Comparison of ENCODE assay signal across 15 cellular contexts in the genomic region with DNA sequence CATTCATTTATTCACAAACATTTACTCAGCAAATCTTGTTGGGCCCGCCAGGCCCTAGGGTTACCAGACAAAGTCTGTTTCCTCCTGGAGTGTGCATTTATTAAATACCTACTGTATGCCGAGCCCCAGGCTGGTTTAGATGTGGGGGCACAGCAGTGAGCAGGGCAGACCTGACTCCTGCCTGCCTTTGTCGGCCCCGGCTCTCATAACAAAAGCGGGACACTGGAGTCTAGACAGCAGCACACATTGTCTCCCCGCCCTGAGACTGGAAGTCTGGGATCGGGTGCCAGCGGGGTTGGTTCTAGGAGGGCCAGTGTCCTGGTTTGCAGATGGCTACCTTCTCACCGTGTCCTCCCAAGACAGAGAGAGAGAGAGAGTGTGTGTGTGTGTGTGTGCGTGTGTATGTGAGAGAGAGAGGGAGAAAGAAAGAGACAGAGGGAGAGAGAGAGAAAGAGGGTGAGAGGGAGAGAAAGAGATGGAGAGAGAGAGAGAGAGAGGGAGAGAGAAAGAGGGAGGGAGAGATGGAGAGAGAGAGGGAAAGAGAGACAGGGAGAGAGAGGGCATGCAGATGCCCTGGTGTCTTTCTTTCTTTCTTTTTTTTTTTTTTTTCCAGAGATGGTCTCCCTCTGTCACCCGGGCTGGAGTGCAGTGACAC. TPM values are rescaled to one million over a fixed set of nuclear protein-coding genes. Genes with fewer than 3 reads are reported as not detected.
A peak's percentile ranks its signal among the peaks of the same experiment; 100 is the strongest.
DNase-seq lines count a peak whose midpoint lies in the region; TF ChIP-seq lines count a peak whose summit lies in the region.
"Had no signal": no experiment of that assay in that cellular context is flagged by ENCODE, and none has a peak within 500 bp of the region (broad histone marks: within the 10 kb centered on the region; RNA-seq: fewer than 3 reads in every experiment).

No MANE protein-coding gene starts in this region.

- intact Hi-C loops in activated naive CD4-positive, alpha-beta T cell treated with anti-CD3 and anti-CD28 coated beads for 36 hours (cut with micrococcal nuclease) = no loop called here

- H3K9me3 Mint-ChIP-seq in activated naive CD4-positive, alpha-beta T cell treated with anti-CD3 and anti-CD28 coated beads for 36 hours = no peaks in the 10 kb centered on the region
- H3K9me3 Mint-ChIP-seq in glutamatergic neuron (ENCODE audit: unreplicated experiment) (peaks cover 9% of the 10 kb centered on the region), type B pancreatic cell (no peaks in the 10 kb centered on the region)
- H3K9me3 Mint-ChIP-seq: activated naive CD8-positive, alpha-beta T cell treated with anti-CD3 and anti-CD28 coated beads for 36 hours; immature natural killer cell had no signal

- CTCF ChIA-PET in activated naive CD4-positive, alpha-beta T cell treated with anti-CD3 and anti-CD28 coated beads for 36 hours (lab: Charles Lee) = no interaction called here

- TF ChIP-seq CTCF in glutamatergic neuron (IDR thresholded peaks at IDR 0.05; ENCODE audit: partially characterized antibody, unreplicated experiment) (no peak), type B pancreatic cell (conservative IDR thresholded peaks at IDR 0.05) (no peak)

- H3K4me3 Mint-ChIP-seq in activated naive CD4-positive, alpha-beta T cell treated with anti-CD3 and anti-CD28 coated beads for 36 hours = no peak overlapping the region
- H3K4me3 Mint-ChIP-seq in glutamatergic neuron (ENCODE audit: unreplicated experiment) (no peak overlapping the region), type B pancreatic cell (no peak overlapping the region)
- H3K4me3 Mint-ChIP-seq: activated naive CD8-positive, alpha-beta T cell treated with anti-CD3 and anti-CD28 coated beads for 36 hours; immature natural killer cell had no signal

- no peaks in the 10 kb centered on the region for H3K36me3 Mint-ChIP-seq in activated naive CD4-positive, alpha-beta T cell treated with anti-CD3 and anti-CD28 coated beads for 36 hours (ENCODE audit: low read depth)
- H3K36me3 Mint-ChIP-seq in glutamatergic neuron (ENCODE audit: unreplicated experiment) (peaks cover 15% of the 10 kb centered on the region), type B pancreatic cell (no peaks in the 10 kb centered on the region)
- H3K36me3 Mint-ChIP-seq: activated naive CD8-positive, alpha-beta T cell treated with anti-CD3 and anti-CD28 coated beads for 36 hours; immature natural killer cell had no signal

- H3K27me3 Mint-ChIP-seq in activated naive CD4-positive, alpha-beta T cell treated with anti-CD3 and anti-CD28 coated beads for 36 hours (ENCODE audit: low read depth) = peaks cover 3% of the 10 kb centered on the region
- peaks cover 11% of the 10 kb centered on the region for H3K27me3 Mint-ChIP-seq in glutamatergic neuron (ENCODE audit: unreplicated experiment)
- H3K27me3 Mint-ChIP-seq in type B pancreatic cell = peaks cover 10% of the 10 kb centered on the region
- H3K27me3 Mint-ChIP-seq: activated naive CD8-positive, alpha-beta T cell treated with anti-CD3 and anti-CD28 coated beads for 36 hours had no signal

- DNase-seq in activated naive CD4-positive, alpha-beta T cell treated with anti-CD3 and anti-CD28 coated beads for 36 hours = peak; percentile 1
- DNase-seq in activated naive CD4-positive, alpha-beta T cell (lab: John Stamatoyannopoulos, UW) = no peak
- DNase-seq in RPMI8226 (peak; percentile 8), glutamatergic neuron (no peak), type B pancreatic cell (ENCODE audit: extremely low spot score, unreplicated experiment) (peak; percentile 39), putamen (ENCODE audit: low spot score) (no peak)
- DNase-seq in effector CD8-positive, alpha-beta T cell (lab: John Stamatoyannopoulos, UW) = no peak
- DNase-seq: activated naive CD8-positive, alpha-beta T cell treated with anti-CD3 and anti-CD28 coated beads for 36 hours; cortex of kidney; DMS 273 treated with DMSO at 0.1 percent for 48 hours; immature natural killer cell; NCI-H146; NCI-H2171 treated with DMSO at 0.1 percent for 48 hours; NCI-H526 treated with DMSO at 0.1 percent for 48 hours had no signal

- peaks cover 5% of the 10 kb centered on the region for H3K4me1 Mint-ChIP-seq in activated naive CD4-positive, alpha-beta T cell treated with anti-CD3 and anti-CD28 coated beads for 36 hours (ENCODE audit: low read depth)
- H3K4me1 Mint-ChIP-seq in glutamatergic neuron (ENCODE audit: low read depth, unreplicated experiment) = peaks cover 9% of the 10 kb centered on the region
- peaks cover 12% of the 10 kb centered on the region for H3K4me1 Mint-ChIP-seq in type B pancreatic cell (ENCODE audit: unreplicated experiment)
- H3K4me1 Mint-ChIP-seq: activated naive CD8-positive, alpha-beta T cell treated with anti-CD3 and anti-CD28 coated beads for 36 hours; immature natural killer cell had no signal

- H3K27ac Mint-ChIP-seq in activated naive CD4-positive, alpha-beta T cell treated with anti-CD3 and anti-CD28 coated beads for 36 hours = no peak overlapping the region
- H3K27ac Mint-ChIP-seq in glutamatergic neuron (ENCODE audit: unreplicated experiment) (peak overlapping the region; percentile 52), type B pancreatic cell (no peak overlapping the region)
- H3K27ac Mint-ChIP-seq: activated naive CD8-positive, alpha-beta T cell treated with anti-CD3 and anti-CD28 coated beads for 36 hours; immature natural killer cell had no signal

RNA-seq across cellular contexts. Expression of a gene that starts 25.9 kb away (rescaled TPM):
- not detected for total RNA-seq in activated naive CD4-positive, alpha-beta T cell treated with anti-CD3 and anti-CD28 coated beads for 36 hours
- total RNA-seq in glutamatergic neuron (ENCODE audit: unreplicated experiment) (40.0 TPM), type B pancreatic cell (ENCODE audit: low replicate concordance) (5.7 and 5.8 TPM in 2 replicates)
- total RNA-seq: GM12878 had no signal

Comparison
In these comparisons a context has a peak if more than half of its experiments do, and no peak if none do; other contexts are left out.
1. DNase-seq: peak in activated naive CD4-positive, alpha-beta T cell treated with anti-CD3 and anti-CD28 coated beads for 36 hours (single experiment), RPMI8226 (single experiment) and type B pancreatic cell (single experiment); none in activated naive CD4-positive, alpha-beta T cell (0 of 4), glutamatergic neuron (single experiment), putamen (single experiment) and effector CD8-positive, alpha-beta T cell (single experiment).